Comparison of ENCODE assay signal across 26 cellular contexts in the genomic region with DNA sequence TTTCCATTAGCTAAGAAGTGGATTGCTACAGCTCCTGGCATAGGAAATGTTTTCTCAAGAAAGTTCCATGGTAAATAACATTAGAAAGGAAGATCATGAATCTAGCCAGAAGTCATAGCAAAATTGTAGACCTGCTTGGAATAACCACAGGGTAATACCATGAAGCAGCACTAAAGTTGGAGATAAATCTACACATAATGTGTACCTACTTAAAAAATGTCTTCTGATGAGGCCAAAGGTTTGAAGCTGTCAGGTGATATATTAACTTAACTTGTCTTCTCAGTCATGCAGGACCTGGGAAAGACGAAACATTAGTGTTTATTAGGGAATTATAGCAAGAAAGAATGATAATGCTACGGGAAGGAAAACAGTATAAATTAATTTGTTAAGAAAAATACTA. TPM values are rescaled to one million over a fixed set of nuclear protein-coding genes. Genes with fewer than 3 reads are reported as not detected.
DNase-seq lines count a peak whose midpoint lies in the region; ATAC-seq and TF ChIP-seq lines count a peak whose summit lies in the region.
"Had no signal": no experiment of that assay in that cellular context is flagged by ENCODE, and none has a peak within 500 bp of the region (broad histone marks: within the 10 kb centered on the region; RNA-seq: fewer than 3 reads in every experiment).

No MANE protein-coding gene starts in this region.

- H3K36me3 ChIP-seq in adipocyte (ENCODE audit: control insufficient read depth, insufficient read depth, low read length, severe bottlenecking): peaks cover 15% of the 10 kb centered on the region
- no peaks in the 10 kb centered on the region for H3K36me3 ChIP-seq in mucosa of descending colon (ENCODE audit: low read depth)
- H3K36me3 ChIP-seq in transverse colon: peaks cover 0 to 6% (median 0%) of the 10 kb centered on the region in 4 donors
- H3K36me3 ChIP-seq: adrenal gland, prostate gland had no signal

- H3K9me3 ChIP-seq in adipocyte (ENCODE audit: control insufficient read depth, low read length) (no peaks in the 10 kb centered on the region), mucosa of descending colon (no peaks in the 10 kb centered on the region), transverse colon (no peaks in the 10 kb centered on the region)
- H3K9me3 ChIP-seq: adrenal gland, body of pancreas, left ventricle myocardium inferior, prostate gland had no signal

- ATAC-seq in mucosa of descending colon (peak; percentile 67), GM19324 (IDR thresholded peaks at IDR 0.05; ENCODE audit: low FRiP score, unreplicated experiment) (no peak), GM21447 (IDR thresholded peaks at IDR 0.05; ENCODE audit: unreplicated experiment) (no peak), Right ventricle myocardium superior (ENCODE audit: poor library complexity) (no peak), GM18519 (IDR thresholded peaks at IDR 0.05; ENCODE audit: low FRiP score, unreplicated experiment) (no peak)
- ATAC-seq: body of pancreas; stimulated activated effector memory CD8-positive, alpha-beta T cell treated with anti-CD3 and anti-CD28 coated beads, Interleukin-12 subunit alpha, Interleukin-12 subunit beta, amount 100 ng/mL, for 72 hours had no signal

- intact Hi-C loops in mucosa of descending colon (cut with DNase I, micrococcal nuclease): no loop called here
- intact Hi-C loops in transverse colon (cut with DNase I; ENCODE audit: low total_unique reads): no loop called here
- intact Hi-C loops in Right ventricle myocardium superior (cut with DNase I): no loop called here

- no peak for TF ChIP-seq EP300 in transverse colon (IDR thresholded peaks at IDR 0.05; ENCODE audit: low read depth)

- H3K4me3 ChIP-seq in adipocyte (ENCODE audit: low read length) (peak overlapping the region; percentile 11), epithelial cell of proximal tubule (ENCODE audit: low read depth, low read length) (peak overlapping the region; percentile 31), mucosa of descending colon (no peak overlapping the region), transverse colon (no peak overlapping the region)
- H3K4me3 ChIP-seq: adrenal gland, body of pancreas, left ventricle myocardium inferior, prostate gland had no signal

- DNase-seq in adipocyte (ENCODE audit: low read depth) (no peak), epithelial cell of proximal tubule (ENCODE audit: low read depth) (no peak), mucosa of descending colon (no peak), transverse colon (no peak), Right ventricle myocardium superior (no peak)
- DNase-seq: activated CD4-positive, alpha-beta memory T cell treated with anti-CD3 and anti-CD28 coated beads, Interleukin-2, amount 10 ng/mL, durations not matched to agents 7 days and 5 days; activated CD8-positive, alpha-beta memory T cell treated with anti-CD3 and anti-CD28 coated beads, Interleukin-2, amount 50 U/mL, for 4 hours; activated naive CD4-positive, alpha-beta T cell treated with anti-CD3 and anti-CD28 coated beads for 36 hours; body of pancreas; cerebellar nuclear complex; DND-41; GF-D8; hypothalamus; KBM-7; left ventricle myocardium inferior; naive B cell; NCI-H1092; NCI-H2029; NCI-H69; SHP77 had no signal

- in situ Hi-C loops in transverse colon (cut with MboI; ENCODE audit: low pct_ligation_motif_present in 1 of 4, low pct_unique_long_range_greater_than_20kb in 1 of 4, low sequenced_read_pairs in 3 of 4): no loop called here

- peaks cover 23% of the 10 kb centered on the region for H3K4me1 ChIP-seq in adipocyte (ENCODE audit: control insufficient read depth, insufficient read depth, low read length)
- peaks cover 6% of the 10 kb centered on the region for H3K4me1 ChIP-seq in mucosa of descending colon (ENCODE audit: low read depth)
- H3K4me1 ChIP-seq in transverse colon: peaks cover 0 to 40% (median 16%) of the 10 kb centered on the region in 4 donors
- H3K4me1 ChIP-seq: prostate gland had no signal

- WGBS in transverse colon (ENCODE audit: low coverage in 1 of 2), 2 donors: 50 to 62% methylated on average over 2 of the region's 2 CpGs

- TF ChIP-seq CTCF in epithelial cell of proximal tubule (conservative IDR thresholded peaks at IDR 0.05; ENCODE audit: low read depth, low read length): no peak
- no peak for TF ChIP-seq CTCF in mucosa of descending colon (IDR thresholded peaks at IDR 0.05)
- TF ChIP-seq CTCF in transverse colon (IDR thresholded peaks at IDR 0.05): no peak

- H3K27ac ChIP-seq in transverse colon: peak overlapping the region in 3 of 4 donors; percentile 4 to 24 (median 10)
- H3K27ac ChIP-seq: body of pancreas, left ventricle myocardium inferior, prostate gland had no signal

- no peak overlapping the region for H3K9ac ChIP-seq in adipocyte (ENCODE audit: low read length)

- TF ChIP-seq POLR2A in transverse colon (IDR thresholded peaks at IDR 0.05): no peak

- H3K27me3 ChIP-seq in adipocyte (replicated peaks; ENCODE audit: control insufficient read depth, insufficient read depth, low read length) (no peaks in the 10 kb centered on the region), transverse colon (no peaks in the 10 kb centered on the region)
- H3K27me3 ChIP-seq: adrenal gland, body of pancreas had no signal

RNA-seq across cellular contexts. Expression of a gene that starts 6.3 kb away (rescaled TPM):
- total RNA-seq in epithelial cell of proximal tubule: 53.8 and 66.4 TPM in 2 replicates
- 10 to 100 TPM; 40.5 to 50.4 (median 48.4) TPM for total RNA-seq in mucosa of descending colon
- 10 to 100 TPM in 3 of 4 donors, 1 to 10 TPM in 1; 3.7 to 32.2 (median 28.1) TPM for total RNA-seq in transverse colon
- 182 TPM for total RNA-seq in Right ventricle myocardium superior

RNA-seq across cellular contexts. Expression of a gene that starts 7.6 kb away (rescaled TPM):
- 6.1 and 6.2 TPM in 2 replicates for total RNA-seq in epithelial cell of proximal tubule
- total RNA-seq in mucosa of descending colon: 10 to 100 TPM in 2 of 3 donors, 1 to 10 TPM in 1; 8.6 to 18.0 (median 15.3) TPM
- 10 to 100 TPM in 3 of 4 donors, 1 to 10 TPM in 1; 2.6 to 17.1 (median 12.9) TPM for total RNA-seq in transverse colon
- total RNA-seq in Right ventricle myocardium superior: 2.1 TPM

RNA-seq across cellular contexts. Expression of a gene that starts 59.5 kb away (rescaled TPM):
- total RNA-seq in epithelial cell of proximal tubule: 14.5 and 15.6 TPM in 2 replicates
- total RNA-seq in mucosa of descending colon: 10 to 100 TPM; 17.2 to 18.4 (median 18.4) TPM
- 10 to 100 TPM in 2 of 4 donors, 1 to 10 TPM in 2; 3.0 to 21.9 (median 8.9) TPM for total RNA-seq in transverse colon
- total RNA-seq in Right ventricle myocardium superior: 61.2 TPM

Comparison
In these comparisons a context has a peak if more than half of its experiments do, and no peak if none do; other contexts are left out.
1. H3K4me3 ChIP-seq: peak in adipocyte (single experiment) and epithelial cell of proximal tubule (single experiment); none in mucosa of descending colon (single experiment) and transverse colon (0 of 4).